8 cellular contexts compared by ENCODE assay signal in genomic region chrX:115233497-115234219, GRCh38. TPM values are rescaled to one million over a fixed set of nuclear protein-coding genes. Genes with fewer than 3 reads are reported as not detected.
DNase-seq lines count a peak whose midpoint lies in the region; ATAC-seq and TF ChIP-seq lines count a peak whose summit lies in the region.

A gene with protein sequence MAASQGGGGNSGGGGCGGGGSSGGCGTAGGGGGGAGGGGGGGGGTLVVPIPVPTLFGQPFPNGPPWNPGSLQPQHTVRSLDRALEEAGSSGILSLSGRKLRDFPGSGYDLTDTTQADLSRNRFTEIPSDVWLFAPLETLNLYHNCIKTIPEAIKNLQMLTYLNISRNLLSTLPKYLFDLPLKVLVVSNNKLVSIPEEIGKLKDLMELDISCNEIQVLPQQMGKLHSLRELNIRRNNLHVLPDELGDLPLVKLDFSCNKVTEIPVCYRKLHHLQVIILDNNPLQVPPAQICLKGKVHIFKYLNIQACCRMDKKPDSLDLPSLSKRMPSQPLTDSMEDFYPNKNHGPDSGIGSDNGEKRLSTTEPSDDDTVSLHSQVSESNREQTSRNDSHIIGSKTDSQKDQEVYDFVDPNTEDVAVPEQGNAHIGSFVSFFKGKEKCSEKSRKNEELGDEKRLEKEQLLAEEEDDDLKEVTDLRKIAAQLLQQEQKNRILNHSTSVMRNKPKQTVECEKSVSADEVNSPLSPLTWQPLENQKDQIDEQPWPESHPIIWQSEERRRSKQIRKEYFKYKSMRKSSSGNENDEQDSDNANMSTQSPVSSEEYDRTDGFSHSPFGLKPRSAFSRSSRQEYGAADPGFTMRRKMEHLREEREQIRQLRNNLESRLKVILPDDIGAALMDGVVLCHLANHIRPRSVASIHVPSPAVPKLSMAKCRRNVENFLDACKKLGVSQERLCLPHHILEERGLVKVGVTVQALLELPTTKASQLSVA (minus strand): TSS chrX:115234096. CDS start chrX:115234041, 55 bp downstream.

- no peak for TF ChIP-seq CTCF in BJ (IDR thresholded peaks at IDR 0.05; ENCODE audit: insufficient read depth, low read depth, low read length)

- no peaks in the 10 kb centered on the region for H3K36me3 ChIP-seq in BJ (ENCODE audit: control insufficient read depth, insufficient read depth, low read length)

- H3K27ac Mint-ChIP-seq in stimulated activated naive B cell treated with anti-CD40 and anti-IgM and Interleukin-4, amounts not matched to agents 10 μg/mL and 1 μg/mL and 100 μg/mL, for 72 hours: no peak within 1 kb of the TSS

- DNase-seq in BJ (ENCODE audit: low read depth) (no peak), NCI-H345 treated with DMSO at 0.1 percent for 48 hours (lab: John Stamatoyannopoulos, UW; ENCODE audit: unreplicated experiment) (peak; percentile 30), fibroblast of the conjunctiva (ENCODE audit: low read depth) (peak; percentile 26), occipital lobe (lab: John Stamatoyannopoulos, UW) (peak; percentile 13), NCI-H128 (lab: John Stamatoyannopoulos, UW; ENCODE audit: unreplicated experiment) (no peak), NCI-H2171 (lab: John Stamatoyannopoulos, UW) (no peak)
- DNase-seq in stimulated activated naive B cell treated with anti-CD40 and anti-IgM and Interleukin-4, amounts not matched to agents 10 μg/mL and 1 μg/mL and 100 μg/mL, for 72 hours: no peak

- no peaks in the 10 kb centered on the region for H3K4me1 Mint-ChIP-seq in stimulated activated naive B cell treated with anti-CD40 and anti-IgM and Interleukin-4, amounts not matched to agents 10 μg/mL and 1 μg/mL and 100 μg/mL, for 72 hours

- peak within 1 kb of the TSS; percentile 73 for H3K4me3 ChIP-seq in BJ (ENCODE audit: low read depth, low read length)

- H3K9me3 Mint-ChIP-seq in stimulated activated naive B cell treated with anti-CD40 and anti-IgM and Interleukin-4, amounts not matched to agents 10 μg/mL and 1 μg/mL and 100 μg/mL, for 72 hours: no peaks in the 10 kb centered on the region

- CTCF ChIA-PET in BJ (lab: Yijun Ruan, JAX): no interaction called here

- no peaks in the 10 kb centered on the region for H3K27me3 ChIP-seq in BJ (ENCODE audit: control insufficient read depth, insufficient read depth, low read length)

- peak within 1 kb of the TSS in 1 of 2 donors; percentile 62 for H3K4me3 Mint-ChIP-seq in stimulated activated naive B cell treated with anti-CD40 and anti-IgM and Interleukin-4, amounts not matched to agents 10 μg/mL and 1 μg/mL and 100 μg/mL, for 72 hours

- peaks cover 14 to 29% of the 10 kb centered on the region in 2 donors for H3K27me3 Mint-ChIP-seq in stimulated activated naive B cell treated with anti-CD40 and anti-IgM and Interleukin-4, amounts not matched to agents 10 μg/mL and 1 μg/mL and 100 μg/mL, for 72 hours

- no peaks in the 10 kb centered on the region for H3K36me3 Mint-ChIP-seq in stimulated activated naive B cell treated with anti-CD40 and anti-IgM and Interleukin-4, amounts not matched to agents 10 μg/mL and 1 μg/mL and 100 μg/mL, for 72 hours

- ATAC-seq in stimulated activated naive B cell treated with anti-CD40 and anti-IgM and Interleukin-4, amounts not matched to agents 10 μg/mL and 1 μg/mL and 100 μg/mL, for 72 hours (replicated peaks): no peak
- no peak for ATAC-seq in GM18517 (IDR thresholded peaks at IDR 0.05; ENCODE audit: unreplicated experiment)

- POLR2A ChIA-PET in BJ (lab: Charles Lee): no interaction called here

RNA-seq across cellular contexts. Expression of the gene that starts here (rescaled TPM):
- polyA plus RNA-seq in BJ (2011; rRNA removed): 1.5 and 4.1 TPM in 2 replicates
- 1.7 and 2.0 TPM in 2 replicates for polyA minus RNA-seq in BJ (2011; rRNA and poly(A)+ RNA removed)
- 58.2 TPM for total RNA-seq in occipital lobe

Comparison
In these comparisons a context has a peak if more than half of its experiments do, and no peak if none do; other contexts are left out.
1. DNase-seq: peak in NCI-H345 treated with DMSO at 0.1 percent for 48 hours (single experiment), fibroblast of the conjunctiva (single experiment) and occipital lobe (single experiment); none in BJ (single experiment), stimulated activated naive B cell treated with anti-CD40 and anti-IgM and Interleukin-4, amounts not matched to agents 10 μg/mL and 1 μg/mL and 100 μg/mL, for 72 hours (single experiment), NCI-H128 (single experiment) and NCI-H2171 (single experiment).